In genomic region chr14:68576031-68576430, GRCh38 we compare ENCODE assay signal across 1 cellular context.
TF ChIP-seq lines count a peak whose summit lies in the region.

No MANE protein-coding gene starts in this region.

TF ChIP-seq in IMR-90, 13 proteins besides CTCF, POLR2A, EP300 and RAD21 (continued from another document):
- TF ChIP-seq USF2 (IDR thresholded peaks at IDR 0.05; ENCODE audit: low read depth, low read length) (no peak), RCOR1 (IDR thresholded peaks at IDR 0.05; ENCODE audit: insufficient replicate concordance, low read length) (no peak), MAFK (IDR thresholded peaks at IDR 0.05; ENCODE audit: low read depth, low read length) (no peak), MAZ (IDR thresholded peaks at IDR 0.05; ENCODE audit: borderline replicate concordance, low read depth, low read length) (no peak), ELK1 (IDR thresholded peaks at IDR 0.05; ENCODE audit: borderline replicate concordance, low read depth, low read length) (no peak), BHLHE40 (IDR thresholded peaks at IDR 0.05; ENCODE audit: low read depth, low read length) (no peak), NFE2L2 (IDR thresholded peaks at IDR 0.05; ENCODE audit: low read depth, low read length) (no peak), FOS (IDR thresholded peaks at IDR 0.05; ENCODE audit: low read depth, low read length) (no peak), MXI1 (IDR thresholded peaks at IDR 0.05; ENCODE audit: borderline replicate concordance, low read depth, low read length) (no peak), RFX5 (IDR thresholded peaks at IDR 0.05; ENCODE audit: low read depth, low read length) (no peak)
